Comparison of ENCODE assay signal across 18 cellular contexts in genomic region chr1:43306688-43307457, GRCh38. TPM values are rescaled to one million over a fixed set of nuclear protein-coding genes. Genes with fewer than 3 reads are reported as not detected.
DNase-seq lines count a peak whose midpoint lies in the region; ATAC-seq and TF ChIP-seq lines count a peak whose summit lies in the region.
"Had no signal": no experiment of that assay in that cellular context is flagged by ENCODE, and none has a peak within 500 bp of the region (broad histone marks: within the 10 kb centered on the region; RNA-seq: fewer than 3 reads in every experiment).

No MANE protein-coding gene starts in this region.

- TF ChIP-seq CTCF in chondrocyte (IDR thresholded peaks at IDR 0.05) (no peak), osteoblast (IDR thresholded peaks at IDR 0.05; ENCODE audit: extremely low read depth, low read depth, low read length) (no peak), neural progenitor cell (IDR thresholded peaks at IDR 0.05) (no peak)

- H3K27me3 Mint-ChIP-seq in chondrocyte (ENCODE audit: low read depth) (peaks cover 3% of the 10 kb centered on the region), neural progenitor cell (ENCODE audit: insufficient read depth, low read depth) (peaks cover 7% of the 10 kb centered on the region)

- peaks cover 8% of the 10 kb centered on the region for H3K4me1 ChIP-seq in osteoblast (ENCODE audit: insufficient read depth, low read length)
- H3K4me1 ChIP-seq in aorta (ENCODE audit: control insufficient read depth in 1 of 2, insufficient read depth in 2 of 2, low read length in 2 of 2) = no peaks in the 10 kb centered on the region
- peaks cover 4% of the 10 kb centered on the region for H3K4me1 ChIP-seq in neural progenitor cell
- no peaks in the 10 kb centered on the region for H3K4me1 ChIP-seq in effector memory CD4-positive, alpha-beta T cell (ENCODE audit: control insufficient read depth, insufficient read depth, low read length, poor library complexity, severe bottlenecking)

- no peak overlapping the region for H3K4me3 Mint-ChIP-seq in chondrocyte (ENCODE audit: unreplicated experiment)
- no peak overlapping the region for H3K4me3 Mint-ChIP-seq in neural progenitor cell
- H3K4me3 Mint-ChIP-seq: CD14-positive monocyte had no signal

- H3K9me3 Mint-ChIP-seq in chondrocyte (ENCODE audit: low read depth) = no peaks in the 10 kb centered on the region
- H3K9me3 Mint-ChIP-seq in neural progenitor cell = no peaks in the 10 kb centered on the region

- H4K20me1 ChIP-seq in osteoblast (ENCODE audit: insufficient read depth, low read length) (no peaks in the 10 kb centered on the region), neural progenitor cell (ENCODE audit: low read depth) (no peaks in the 10 kb centered on the region)

- H3K27me3 ChIP-seq in osteoblast (ENCODE audit: insufficient read depth, low read length) (no peaks in the 10 kb centered on the region), aorta (ENCODE audit: control insufficient read depth in 1 of 2, insufficient read depth in 2 of 2, low read length in 1 of 2) (no peaks in the 10 kb centered on the region), neural progenitor cell (no peaks in the 10 kb centered on the region)
- no peaks in the 10 kb centered on the region for H3K27me3 ChIP-seq in effector memory CD4-positive, alpha-beta T cell (replicated peaks; ENCODE audit: control insufficient read depth, insufficient read depth, low read length, poor library complexity, severe bottlenecking)
- H3K27me3 ChIP-seq: Peyer's patch had no signal

- H2AFZ ChIP-seq in osteoblast (ENCODE audit: low read length) (no peak overlapping the region), neural progenitor cell (replicated peaks) (no peak overlapping the region)

- no peaks in the 10 kb centered on the region for H3K36me3 Mint-ChIP-seq in chondrocyte (ENCODE audit: low read depth)
- no peaks in the 10 kb centered on the region for H3K36me3 Mint-ChIP-seq in neural progenitor cell
- H3K36me3 Mint-ChIP-seq: CD14-positive monocyte had no signal

- H3K36me3 ChIP-seq in osteoblast (ENCODE audit: insufficient read depth, low read length) = no peaks in the 10 kb centered on the region
- H3K36me3 ChIP-seq in aorta (ENCODE audit: control insufficient read depth in 1 of 2, insufficient read depth in 2 of 2, low read length in 1 of 2) = no peaks in the 10 kb centered on the region
- H3K36me3 ChIP-seq in neural progenitor cell = no peaks in the 10 kb centered on the region
- no peaks in the 10 kb centered on the region for H3K36me3 ChIP-seq in effector memory CD4-positive, alpha-beta T cell (ENCODE audit: control insufficient read depth, insufficient read depth, low read length)
- H3K36me3 ChIP-seq: Peyer's patch had no signal

- WGBS in aorta, 2 donors = 91% methylated on average over 17 of the region's 17 CpGs

- DNase-seq in NCI-H2171 (lab: John Stamatoyannopoulos, UW) = peak; percentile 13
- DNase-seq in NCI-H2171 treated with DMSO at 0.1 percent for 48 hours (lab: John Stamatoyannopoulos, UW) = no peak
- peak; percentile 85 for DNase-seq in chondrocyte (ENCODE audit: low spot score)
- DNase-seq in osteoblast (ENCODE audit: insufficient read length, low spot score, missing footprints) = peak; percentile 76
- peak; percentile 44 to 64 for DNase-seq in aorta
- DNase-seq in neural progenitor cell (ENCODE audit: low spot score) = no peak
- DNase-seq in HK-2 (ENCODE audit: unreplicated experiment) = no peak
- no peak for DNase-seq in effector memory CD4-positive, alpha-beta T cell
- DNase-seq: COR-L47, KG1, NCI-H1048, NCI-H187, NCI-H226, SHP77 treated with DMSO at 0.1 percent for 48 hours had no signal

- H3K9me3 ChIP-seq in osteoblast (ENCODE audit: low read depth, low read length) (no peaks in the 10 kb centered on the region), aorta (ENCODE audit: control insufficient read depth, low read length) (no peaks in the 10 kb centered on the region), neural progenitor cell (ENCODE audit: low read depth) (no peaks in the 10 kb centered on the region)
- no peaks in the 10 kb centered on the region for H3K9me3 ChIP-seq in effector memory CD4-positive, alpha-beta T cell (ENCODE audit: control insufficient read depth, low read length)
- H3K9me3 ChIP-seq: Peyer's patch had no signal

- H3K4me3 ChIP-seq in osteoblast (ENCODE audit: insufficient read depth, low read length) (no peak overlapping the region), aorta (ENCODE audit: low read length in 2 of 2) (no peak overlapping the region), neural progenitor cell (no peak overlapping the region)
- no peak overlapping the region for H3K4me3 ChIP-seq in effector memory CD4-positive, alpha-beta T cell (ENCODE audit: insufficient read depth, low read depth, low read length, poor library complexity, severe bottlenecking)
- H3K4me3 ChIP-seq: Peyer's patch had no signal

- ATAC-seq in aorta (ENCODE audit: low FRiP score) = no peak

- intact Hi-C loops in aorta (cut with DNase I) = no loop called here

- H3K27ac Mint-ChIP-seq in chondrocyte (ENCODE audit: unreplicated experiment) (no peak overlapping the region), neural progenitor cell (no peak overlapping the region)

- H3K79me2 ChIP-seq in osteoblast (ENCODE audit: insufficient read depth, low read length) = no peaks in the 10 kb centered on the region
- no peaks in the 10 kb centered on the region for H3K79me2 ChIP-seq in neural progenitor cell (ENCODE audit: low read depth)

- no peak overlapping the region for H3K4me2 ChIP-seq in osteoblast (ENCODE audit: insufficient read depth, low read length)
- H3K4me2 ChIP-seq in neural progenitor cell = no peak overlapping the region

- H3K4me1 Mint-ChIP-seq in chondrocyte (ENCODE audit: low read depth) (no peaks in the 10 kb centered on the region), neural progenitor cell (peaks cover 16% of the 10 kb centered on the region)

- no peak overlapping the region for H3K27ac ChIP-seq in osteoblast (ENCODE audit: low read depth, low read length)
- H3K27ac ChIP-seq in aorta (ENCODE audit: low read depth in 1 of 2, low read length in 2 of 2) = no peak overlapping the region
- no peak overlapping the region for H3K27ac ChIP-seq in neural progenitor cell
- H3K27ac ChIP-seq in effector memory CD4-positive, alpha-beta T cell (ENCODE audit: insufficient read depth, low read length, poor library complexity, severe bottlenecking) = no peak overlapping the region
- H3K27ac ChIP-seq: Peyer's patch had no signal

- no peak overlapping the region for H3K9ac ChIP-seq in neural progenitor cell

- H3F3A ChIP-seq in neural progenitor cell (ENCODE audit: low read depth) = no peaks in the 10 kb centered on the region

RNA-seq across cellular contexts. Expression of gene TIE1, which starts 6.1 kb away (rescaled TPM):
- total RNA-seq in chondrocyte = not detected in 3 replicates
- not detected in 2 replicates for total RNA-seq in osteoblast
- total RNA-seq in aorta = 10 to 100 TPM; 41.0 to 65.3 TPM
- polyA plus RNA-seq in aorta = 1 to 10 TPM; 4.0 to 4.1 TPM
- 0.21 and 0.25 TPM in 2 replicates for total RNA-seq in neural progenitor cell (ENCODE audit: low replicate concordance)
- total RNA-seq: A673 had no signal
- polyA plus RNA-seq: CD14-positive monocyte had no signal

RNA-seq across cellular contexts. Expression of gene C1orf210, which starts 21.5 kb away (rescaled TPM):
- total RNA-seq in chondrocyte (not detected in 3 replicates), osteoblast (not detected in 2 replicates), aorta (not detected), neural progenitor cell (ENCODE audit: low replicate concordance) (not detected in 2 replicates)
- polyA plus RNA-seq in aorta = 1 to 10 TPM in 1 of 2 donors, not detected in 1; 2.3 TPM
- total RNA-seq: A673, M059J had no signal
- polyA plus RNA-seq: CD14-positive monocyte had no signal

RNA-seq across cellular contexts. Expression of gene MPL, which starts 30.7 kb away (rescaled TPM):
- not detected in 3 replicates for total RNA-seq in chondrocyte
- not detected in 2 replicates for total RNA-seq in osteoblast
- total RNA-seq in aorta = under 1 TPM; 0.18 to 0.52 TPM
- polyA plus RNA-seq in aorta = under 1 TPM in 1 of 2 donors, not detected in 1; 0.20 TPM
- 0.09 TPM in 1 of 2 replicates, not detected in the other for total RNA-seq in neural progenitor cell (ENCODE audit: low replicate concordance)
- total RNA-seq: A673, M059J, Peyer's patch had no signal
- polyA plus RNA-seq: CD14-positive monocyte had no signal

RNA-seq across cellular contexts. Expression of gene TMEM125, which starts 37.1 kb away (rescaled TPM):
- total RNA-seq in chondrocyte = not detected in 3 replicates
- total RNA-seq in osteoblast = not detected in 2 replicates
- total RNA-seq in aorta = not detected
- 1 to 10 TPM in 1 of 2 donors, not detected in 1; 6.1 TPM for polyA plus RNA-seq in aorta
- total RNA-seq in neural progenitor cell (ENCODE audit: low replicate concordance) = 0.73 and 2.2 TPM in 2 replicates
- total RNA-seq: A673, M059J had no signal
- polyA plus RNA-seq: CD14-positive monocyte had no signal

RNA-seq across cellular contexts. Expression of gene CDC20, which starts 51.9 kb away (rescaled TPM):
- total RNA-seq in chondrocyte (14.4 to 16.9 TPM (median 14.5 TPM) in 3 replicates), osteoblast (4.7 and 5.3 TPM in 2 replicates), aorta (1 to 10 TPM in 1 of 2 donors, under 1 TPM in 1; 0.68 to 1.1 TPM), neural progenitor cell (ENCODE audit: low replicate concordance) (164 and 261 TPM in 2 replicates)
- polyA plus RNA-seq in aorta = 1 to 10 TPM in 1 of 2 donors, under 1 TPM in 1; 0.36 to 1.0 TPM

Comparison
In these comparisons a context has a peak if more than half of its experiments do, and no peak if none do; other contexts are left out.
1. DNase-seq: peak in NCI-H2171 (single experiment), chondrocyte (single experiment), osteoblast (single experiment) and aorta (2 of 2); none in NCI-H2171 treated with DMSO at 0.1 percent for 48 hours (single experiment), neural progenitor cell (single experiment), HK-2 (single experiment) and effector memory CD4-positive, alpha-beta T cell (0 of 3).
2. RNA of gene TIE1, which starts 6.1 kb away (total RNA-seq): 41.0 to 65.3 TPM in aorta; 0.21 to 0.25 TPM in neural progenitor cell, not detected in chondrocyte and not detected in osteoblast; every median in the first group is over 10 times any median in the second.